Comparison of ENCODE assay signal across 2 cellular contexts in the genomic region with DNA sequence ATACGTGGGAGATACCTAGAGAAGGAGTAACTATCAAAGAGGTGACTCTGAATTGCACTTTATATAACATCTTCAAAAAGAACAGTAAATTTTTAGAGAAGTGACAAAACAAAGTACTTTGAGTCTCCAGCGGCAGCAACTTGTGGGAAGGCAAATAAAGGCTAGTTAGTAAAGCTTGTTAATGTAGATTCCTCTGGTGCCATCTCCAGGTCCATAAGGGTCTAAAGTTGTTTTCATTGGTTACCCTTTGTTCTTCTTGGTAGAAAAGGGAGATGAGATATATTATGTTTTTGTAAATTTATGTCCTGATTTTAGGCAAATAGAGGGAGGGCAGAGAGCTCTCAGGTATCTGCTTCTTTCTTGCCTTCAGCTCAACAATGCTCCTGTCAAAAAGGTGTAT.
TF ChIP-seq lines count a peak whose summit lies in the region.

No MANE protein-coding gene starts in this region.

TF ChIP-seq in SK-N-SH treated with all-trans-retinoic acid at 6 μM for 48 hours, 23 proteins besides CTCF, POLR2A, EP300 and RAD21 (continued from another document):
- TF ChIP-seq, protein P1, sequence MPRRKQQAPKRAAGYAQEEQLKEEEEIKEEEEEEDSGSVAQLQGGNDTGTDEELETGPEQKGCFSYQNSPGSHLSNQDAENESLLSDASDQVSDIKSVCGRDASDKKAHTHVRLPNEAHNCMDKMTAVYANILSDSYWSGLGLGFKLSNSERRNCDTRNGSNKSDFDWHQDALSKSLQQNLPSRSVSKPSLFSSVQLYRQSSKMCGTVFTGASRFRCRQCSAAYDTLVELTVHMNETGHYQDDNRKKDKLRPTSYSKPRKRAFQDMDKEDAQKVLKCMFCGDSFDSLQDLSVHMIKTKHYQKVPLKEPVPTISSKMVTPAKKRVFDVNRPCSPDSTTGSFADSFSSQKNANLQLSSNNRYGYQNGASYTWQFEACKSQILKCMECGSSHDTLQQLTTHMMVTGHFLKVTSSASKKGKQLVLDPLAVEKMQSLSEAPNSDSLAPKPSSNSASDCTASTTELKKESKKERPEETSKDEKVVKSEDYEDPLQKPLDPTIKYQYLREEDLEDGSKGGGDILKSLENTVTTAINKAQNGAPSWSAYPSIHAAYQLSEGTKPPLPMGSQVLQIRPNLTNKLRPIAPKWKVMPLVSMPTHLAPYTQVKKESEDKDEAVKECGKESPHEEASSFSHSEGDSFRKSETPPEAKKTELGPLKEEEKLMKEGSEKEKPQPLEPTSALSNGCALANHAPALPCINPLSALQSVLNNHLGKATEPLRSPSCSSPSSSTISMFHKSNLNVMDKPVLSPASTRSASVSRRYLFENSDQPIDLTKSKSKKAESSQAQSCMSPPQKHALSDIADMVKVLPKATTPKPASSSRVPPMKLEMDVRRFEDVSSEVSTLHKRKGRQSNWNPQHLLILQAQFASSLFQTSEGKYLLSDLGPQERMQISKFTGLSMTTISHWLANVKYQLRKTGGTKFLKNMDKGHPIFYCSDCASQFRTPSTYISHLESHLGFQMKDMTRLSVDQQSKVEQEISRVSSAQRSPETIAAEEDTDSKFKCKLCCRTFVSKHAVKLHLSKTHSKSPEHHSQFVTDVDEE (CRISPR knock-in tag; IDR thresholded peaks at IDR 0.05): no peak
- TF ChIP-seq ESRRG (CRISPR knock-in tag; IDR thresholded peaks at IDR 0.05): no peak
- no peak for TF ChIP-seq ZFP3 (CRISPR knock-in tag; IDR thresholded peaks at IDR 0.05)
- no peak for TF ChIP-seq GLIS3 (CRISPR knock-in tag; IDR thresholded peaks at IDR 0.05)
- TF ChIP-seq PPARA (CRISPR knock-in tag; IDR thresholded peaks at IDR 0.05; ENCODE audit: borderline replicate concordance): no peak
- TF ChIP-seq ZNF565 (CRISPR knock-in tag; conservative IDR thresholded peaks at IDR 0.05; ENCODE audit: low read depth): no peak
- no peak for TF ChIP-seq SNAI2 (CRISPR knock-in tag; IDR thresholded peaks at IDR 0.05)
- no peak for TF ChIP-seq CSDC2 (CRISPR knock-in tag; IDR thresholded peaks at IDR 0.05)
- TF ChIP-seq TOX (CRISPR knock-in tag; IDR thresholded peaks at IDR 0.05; ENCODE audit: borderline replicate concordance): no peak
- no peak for TF ChIP-seq ZNF8 (CRISPR knock-in tag; IDR thresholded peaks at IDR 0.05)
- no peak for TF ChIP-seq ZNF70 (CRISPR knock-in tag; IDR thresholded peaks at IDR 0.05)
- no peak for TF ChIP-seq ZFP30 (CRISPR knock-in tag; IDR thresholded peaks at IDR 0.05)

TF ChIP-seq in SK-N-SH, 30 proteins besides CTCF, POLR2A, EP300 and RAD21 (continued from another document):
- TF ChIP-seq REST (IDR thresholded peaks at IDR 0.05; ENCODE audit: low read depth, low read length) (no peak), CHD2 (IDR thresholded peaks at IDR 0.05; ENCODE audit: low read length, partially characterized antibody) (no peak), GATA2 (CRISPR knock-in tag; IDR thresholded peaks at IDR 0.05) (no peak)
- TF ChIP-seq, protein P2, sequence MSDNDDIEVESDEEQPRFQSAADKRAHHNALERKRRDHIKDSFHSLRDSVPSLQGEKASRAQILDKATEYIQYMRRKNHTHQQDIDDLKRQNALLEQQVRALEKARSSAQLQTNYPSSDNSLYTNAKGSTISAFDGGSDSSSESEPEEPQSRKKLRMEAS (IDR thresholded peaks at IDR 0.05; ENCODE audit: low read depth): no peak
